ENCODE assay signal across 20 cellular contexts in the genomic region with DNA sequence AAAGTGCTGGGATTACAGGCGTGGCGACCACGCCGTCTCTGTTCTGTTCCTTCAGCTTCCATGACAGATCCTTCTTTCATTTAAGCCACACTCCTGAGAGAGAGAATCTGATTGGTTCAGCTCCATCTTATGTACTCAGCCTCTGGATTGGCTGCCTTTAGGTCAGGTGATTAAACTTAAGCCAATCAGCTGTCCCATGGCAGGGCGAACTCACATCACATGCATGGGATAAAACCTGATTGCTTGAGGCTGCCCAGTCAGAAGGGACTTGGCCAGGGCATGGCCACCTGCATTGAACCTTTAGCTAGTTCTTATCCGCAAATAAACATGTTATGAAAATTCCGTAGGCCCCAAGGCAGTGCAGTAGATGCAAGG.
"Had no signal": no experiment of that assay in that cellular context is flagged by ENCODE, and none has a peak within 500 bp of the region (broad histone marks: within the 10 kb centered on the region; RNA-seq: fewer than 3 reads in every experiment).

No MANE protein-coding gene starts in this region.

- ATAC-seq: gastroesophageal sphincter; left lobe of liver; mucosa of descending colon; naive thymus-derived CD8-positive, alpha-beta T cell; psoas muscle; sciatic nerve; stimulated activated memory B cell treated with anti-CD40 and anti-IgM and Interleukin-4, amounts not matched to agents 10 μg/mL and 1 μg/mL and 100 μg/mL, for 72 hours; upper lobe of right lung had no signal

- H3K27ac ChIP-seq: esophagus squamous epithelium, gastroesophageal sphincter, neutrophil, psoas muscle, spleen, tibial nerve, upper lobe of right lung had no signal

- H3K4me3 ChIP-seq: esophagus squamous epithelium, gastroesophageal sphincter, mucosa of descending colon, psoas muscle, spleen, tibial nerve, upper lobe of right lung had no signal

- H3K4me1 ChIP-seq: esophagus squamous epithelium, gastroesophageal sphincter, psoas muscle, spleen, tibial nerve, upper lobe of right lung had no signal

- H3K36me3 ChIP-seq: esophagus squamous epithelium, gastroesophageal sphincter, neutrophil, spleen, tibial nerve, upper lobe of right lung had no signal

- H3K9me3 ChIP-seq: esophagus squamous epithelium, gastroesophageal sphincter, mucosa of descending colon, neutrophil, psoas muscle, upper lobe of right lung had no signal

- H3K27me3 ChIP-seq: esophagus squamous epithelium, gastroesophageal sphincter, neutrophil, spleen, tibial nerve, upper lobe of right lung had no signal

- DNase-seq: esophagus squamous epithelium; foreskin fibroblast; glutamatergic neuron; islet precursor cell; mammary epithelial cell; mucosa of descending colon; naive thymus-derived CD8-positive, alpha-beta T cell; psoas muscle; retina; spleen; stimulated activated CD4-positive, alpha-beta T cell treated with anti-CD3 and anti-CD28 coated beads, Interleukin-15, amount 100 ng/mL, for 24 hours; stimulated activated CD4-positive, alpha-beta T cell treated with anti-CD3 and anti-CD28 coated beads, Interleukin-1b, Interleukin-23, amount 100 ng/mL, for 48 hours; stimulated activated CD4-positive, alpha-beta T cell treated with anti-CD3 and anti-CD28 coated beads, Interleukin-4, amount 100 ng/mL, for 24 hours; upper lobe of right lung had no signal
